In genomic region chr9:35790385-35791291, GRCh38 we compare ENCODE assay signal across 8 cellular contexts. TPM values are rescaled to one million over a fixed set of nuclear protein-coding genes. Genes with fewer than 3 reads are reported as not detected.
DNase-seq lines count a peak whose midpoint lies in the region; ATAC-seq, FAIRE-seq and TF ChIP-seq lines count a peak whose summit lies in the region.

No MANE protein-coding gene starts in this region.

- H3K27ac ChIP-seq in neutrophil (no peak overlapping the region), thoracic aorta (peak overlapping the region; percentile 69 to 80)

- peak overlapping the region; percentile 38 for H3K9ac ChIP-seq in ES-I3 (ENCODE audit: low read depth, low read length)

- no peaks in the 10 kb centered on the region for H3K9me3 ChIP-seq in ES-I3 (ENCODE audit: control insufficient read depth, insufficient read depth, low read length)
- no peaks in the 10 kb centered on the region for H3K9me3 ChIP-seq in neutrophil
- H3K9me3 ChIP-seq in thoracic aorta = no peaks in the 10 kb centered on the region

- FAIRE-seq in frontal cortex (lab: Jason Lieb, UNC) = no peak

- H3K4me3 ChIP-seq in neutrophil (ENCODE audit: low read depth in 1 of 2, low read length in 1 of 2) = no peak overlapping the region
- H3K4me3 ChIP-seq in thoracic aorta = peak overlapping the region; percentile 77

- peak; percentile 63 for ATAC-seq in thoracic aorta (ENCODE audit: insufficient number of reproducible peaks, low FRiP score, low read depth)
- no peak for ATAC-seq in GM21423 (IDR thresholded peaks at IDR 0.05; ENCODE audit: unreplicated experiment)

- H3K4me1 ChIP-seq in ES-I3 (ENCODE audit: insufficient read depth, low read length) (peaks cover 4% of the 10 kb centered on the region; the same call in 1 of the 2 replicates), neutrophil (ENCODE audit: control insufficient read depth in 1 of 2, insufficient read depth in 1 of 2, low read depth in 1 of 2, low read length in 1 of 2) (no peaks in the 10 kb centered on the region), thoracic aorta (ENCODE audit: control insufficient read depth in 1 of 2, low read depth in 2 of 2) (peaks cover 19 to 44% of the 10 kb centered on the region in 2 donors)

- H3K36me3 ChIP-seq in ES-I3 (ENCODE audit: insufficient read depth, low read length) (no peaks in the 10 kb centered on the region), neutrophil (no peaks in the 10 kb centered on the region), thoracic aorta (no peaks in the 10 kb centered on the region)

- peaks cover 36% of the 10 kb centered on the region for H3K27me3 ChIP-seq in neutrophil
- no peaks in the 10 kb centered on the region for H3K27me3 ChIP-seq in thoracic aorta (replicated peaks; ENCODE audit: insufficient read depth)

- DNase-seq in LHCN-M2 (ENCODE audit: low read depth) = peak; percentile 86
- DNase-seq in RPMI8226 = peak; percentile 56
- DNase-seq in activated naive CD4-positive, alpha-beta T cell treated with Interleukin-2 at 50 U/mL for 16 hours = peak; percentile 53
- peak; percentile 79 to 85 for DNase-seq in frontal cortex (ENCODE audit: low spot score in 2 of 2)
- DNase-seq in thoracic aorta (ENCODE audit: low spot score) = peak; percentile 36

- TF ChIP-seq CTCF in neutrophil (IDR thresholded peaks at IDR 0.05) (peak; percentile 85), thoracic aorta (IDR thresholded peaks at IDR 0.05) (peak; percentile 84)

RNA-seq across cellular contexts. Expression of gene NPR2, which starts 0.8 kb away (rescaled TPM):
- 14.5 and 23.0 TPM in 2 replicates for total RNA-seq in LHCN-M2 (2014; rRNA removed)
- polyA plus RNA-seq in LHCN-M2 (2012) = 24.6 TPM
- 11.0 TPM for total RNA-seq in frontal cortex
- 10 to 100 TPM; 30.8 to 38.2 TPM for total RNA-seq in thoracic aorta

RNA-seq across cellular contexts. Expression of gene SPAG8, which starts 21.4 kb away (rescaled TPM):
- total RNA-seq in LHCN-M2 (2014; rRNA removed) (0.98 and 1.4 TPM in 2 replicates), frontal cortex (2.9 TPM), thoracic aorta (1 to 10 TPM in 1 of 2 donors, under 1 TPM in 1; 0.21 to 5.7 TPM)
- polyA plus RNA-seq in LHCN-M2 (2012) = 0.60 TPM

RNA-seq across cellular contexts. Expression of gene HINT2, which starts 24.2 kb away (rescaled TPM):
- 22.8 and 33.0 TPM in 2 replicates for total RNA-seq in LHCN-M2 (2014; rRNA removed)
- 62.0 TPM for polyA plus RNA-seq in LHCN-M2 (2012)
- 9.0 TPM for total RNA-seq in frontal cortex
- total RNA-seq in thoracic aorta = 10 to 100 TPM; 18.4 to 45.4 TPM

RNA-seq across cellular contexts. Expression of gene MSMP, which starts 36.6 kb away (rescaled TPM):
- total RNA-seq in LHCN-M2 (2014; rRNA removed) (not detected in 2 replicates), frontal cortex (0.41 TPM), thoracic aorta (not detected)
- polyA plus RNA-seq in LHCN-M2 (2012) = not detected

RNA-seq across cellular contexts. Expression of gene FAM221B, which starts 37.9 kb away (rescaled TPM):
- not detected in 2 replicates for total RNA-seq in LHCN-M2 (2014; rRNA removed)
- polyA plus RNA-seq in LHCN-M2 (2012) = not detected
- total RNA-seq in frontal cortex = not detected
- not detected for total RNA-seq in thoracic aorta

Comparison
In these comparisons a context has a peak if more than half of its experiments do, and no peak if none do; other contexts are left out.
1. DNase-seq: peak in every context shown above with its lines; median percentile 86 in LHCN-M2; 82 in frontal cortex; 56 in RPMI8226; 53 in activated naive CD4-positive, alpha-beta T cell treated with Interleukin-2 at 50 U/mL for 16 hours; 36 in thoracic aorta.